ENCODE assay signal across 9 cellular contexts in the genomic region with DNA sequence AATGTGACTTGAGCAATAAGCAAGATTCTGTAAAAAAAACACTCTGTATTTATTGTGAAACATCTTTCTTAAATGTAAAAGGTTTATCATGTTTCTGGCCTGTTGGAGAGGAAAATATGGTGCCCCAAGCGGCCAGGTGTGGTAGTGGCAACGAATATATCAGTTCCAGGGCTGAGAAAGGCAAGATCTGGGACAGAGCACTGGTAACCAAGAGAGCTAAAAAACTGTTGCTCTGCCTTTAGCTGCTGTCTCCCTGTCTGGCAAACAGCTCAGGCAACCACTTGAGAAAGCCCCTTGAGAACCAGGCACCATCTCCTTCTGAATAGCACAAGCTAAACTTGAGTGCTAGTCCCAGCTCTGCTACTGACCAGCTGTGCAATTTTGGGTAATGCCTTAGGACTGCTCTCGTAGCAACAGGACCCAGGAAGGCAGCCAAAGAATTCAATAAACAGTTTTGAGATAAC.
A peak's percentile ranks its signal among the peaks of the same experiment; 100 is the strongest.
DNase-seq lines count a peak whose midpoint lies in the region; ATAC-seq and TF ChIP-seq lines count a peak whose summit lies in the region.
"Had no signal": no experiment of that assay in that cellular context is flagged by ENCODE, and none has a peak within 500 bp of the region (broad histone marks: within the 10 kb centered on the region; RNA-seq: fewer than 3 reads in every experiment).

No MANE protein-coding gene starts in this region.

- H3K9me3 Mint-ChIP-seq in chondrocyte (ENCODE audit: low read depth) = peaks cover 17% of the 10 kb centered on the region
- H3K9me3 Mint-ChIP-seq in progenitor cell of endocrine pancreas (ENCODE audit: low read depth) = peaks cover 13% of the 10 kb centered on the region
- no peaks in the 10 kb centered on the region for H3K9me3 Mint-ChIP-seq in CD8-positive, alpha-beta T cell

- TF ChIP-seq RAD21 in SK-N-SH (IDR thresholded peaks at IDR 0.05; ENCODE audit: low read length) = no peak
- peak; percentile 41 for TF ChIP-seq RAD21 in Ishikawa (IDR thresholded peaks at IDR 0.05; ENCODE audit: low read depth)

- no peaks in the 10 kb centered on the region for H3F3A ChIP-seq in SK-N-SH (replicated peaks; ENCODE audit: insufficient read depth)

- DNase-seq in SK-N-SH (no peak), chondrocyte (ENCODE audit: low spot score) (no peak), progenitor cell of endocrine pancreas (ENCODE audit: low spot score, unreplicated experiment) (peak; percentile 20), omental fat pad (ENCODE audit: low spot score) (no peak)
- DNase-seq in CD8-positive, alpha-beta T cell = no peak

- H3K36me3 Mint-ChIP-seq in chondrocyte (ENCODE audit: low read depth) = peaks cover 24% of the 10 kb centered on the region
- peaks cover 11% of the 10 kb centered on the region for H3K36me3 Mint-ChIP-seq in progenitor cell of endocrine pancreas (ENCODE audit: insufficient read depth)
- peaks cover 54% of the 10 kb centered on the region for H3K36me3 Mint-ChIP-seq in CD8-positive, alpha-beta T cell

- H3K9me2 ChIP-seq in SK-N-SH = no peaks in the 10 kb centered on the region

- CTCF ChIA-PET in SK-N-SH (lab: Yijun Ruan, JAX) = interaction anchor here (1.0 to 5.1 kb wide), 7 partner anchors 12 to 133 kb away, joined by 3 to 28 read pairs (median 4); no protein-coding TSS in a partner anchor
- CTCF ChIA-PET in CD8-positive, alpha-beta T cell (lab: Charles Lee) = interaction anchor here (0.7 to 2.1 kb wide), 5 partner anchors 8 to 41 kb away, joined by 3 to 5 read pairs (median 3); no protein-coding TSS in a partner anchor

- H3K4me3 Mint-ChIP-seq in chondrocyte (ENCODE audit: unreplicated experiment) = no peak overlapping the region
- H3K4me3 Mint-ChIP-seq in progenitor cell of endocrine pancreas (ENCODE audit: low read depth) = no peak overlapping the region
- no peak overlapping the region for H3K4me3 Mint-ChIP-seq in CD8-positive, alpha-beta T cell

- peaks cover 0 to 5% of the 10 kb centered on the region in 2 experiments for H3K36me3 ChIP-seq in SK-N-SH (replicated peaks in 1 of 2; ENCODE audit: control insufficient read depth in 1 of 2, insufficient read depth in 2 of 2, low read length in 1 of 2)
- H3K36me3 ChIP-seq in CD8-positive, alpha-beta T cell (ENCODE audit: insufficient read depth, low read length) = peaks cover 6% of the 10 kb centered on the region

- no peaks in the 10 kb centered on the region; the same call in 1 of the 2 replicates for H3K9me3 ChIP-seq in SK-N-SH
- H3K9me3 ChIP-seq in CD8-positive, alpha-beta T cell (ENCODE audit: low read length) = no peaks in the 10 kb centered on the region

- H3K27ac ChIP-seq in SK-N-SH (ENCODE audit: low read depth in 2 of 2, low read length in 1 of 2) = no peak overlapping the region
- H3K27ac ChIP-seq in CD8-positive, alpha-beta T cell (ENCODE audit: low read depth, low read length) = no peak overlapping the region
- H3K27ac ChIP-seq: BLaER1 had no signal

- H3K4me2 ChIP-seq in SK-N-SH = no peak overlapping the region
- H3K4me2 ChIP-seq: BLaER1 had no signal

- no peak overlapping the region for H3K4me3 ChIP-seq in SK-N-SH (ENCODE audit: low read depth in 2 of 2, low read length in 1 of 2)
- no peak overlapping the region for H3K4me3 ChIP-seq in CD8-positive, alpha-beta T cell (ENCODE audit: low read depth, low read length)
- H3K4me3 ChIP-seq: BLaER1 had no signal

- peaks cover 3% of the 10 kb centered on the region for H3K4me1 Mint-ChIP-seq in chondrocyte (ENCODE audit: low read depth)
- no peaks in the 10 kb centered on the region for H3K4me1 Mint-ChIP-seq in progenitor cell of endocrine pancreas (ENCODE audit: low read depth)
- no peaks in the 10 kb centered on the region for H3K4me1 Mint-ChIP-seq in CD8-positive, alpha-beta T cell (ENCODE audit: low read depth)

- intact Hi-C loops in CD8-positive, alpha-beta T cell (cut with DNase I, micrococcal nuclease) = no loop called here

- 62% methylated on average over 3 of the region's 3 CpGs for WGBS in SK-N-SH (ENCODE audit: low lambda C conversion rate)

- TF ChIP-seq CTCF in SK-N-SH (IDR thresholded peaks at IDR 0.05) (peak; percentile 39), chondrocyte (IDR thresholded peaks at IDR 0.05) (peak; percentile 69), progenitor cell of endocrine pancreas (IDR thresholded peaks at IDR 0.05; ENCODE audit: unreplicated experiment) (peak; percentile 83), omental fat pad (IDR thresholded peaks at IDR 0.05) (no peak)
- no peak for TF ChIP-seq CTCF in CD8-positive, alpha-beta T cell (IDR thresholded peaks at IDR 0.05)

- no peak for TF ChIP-seq EP300 in SK-N-SH (IDR thresholded peaks at IDR 0.05; ENCODE audit: borderline replicate concordance in 1 of 2, low read depth in 1 of 2, low read length in 1 of 2)
- no peak for TF ChIP-seq EP300 in Ishikawa (IDR thresholded peaks at IDR 0.05; ENCODE audit: borderline replicate concordance)

- no peak overlapping the region for H2AFZ ChIP-seq in SK-N-SH (ENCODE audit: low read depth)

- ATAC-seq in SK-N-SH treated with all-trans-retinoic acid at 6 μM for 48 hours (no peak), omental fat pad (ENCODE audit: low FRiP score) (no peak), GM19035 (IDR thresholded peaks at IDR 0.05; ENCODE audit: unreplicated experiment) (no peak)
- no peak for ATAC-seq in CD8-positive, alpha-beta T cell

- no peaks in the 10 kb centered on the region for H3K27me3 Mint-ChIP-seq in chondrocyte (ENCODE audit: low read depth)
- H3K27me3 Mint-ChIP-seq in progenitor cell of endocrine pancreas = no peaks in the 10 kb centered on the region
- no peaks in the 10 kb centered on the region for H3K27me3 Mint-ChIP-seq in CD8-positive, alpha-beta T cell (ENCODE audit: low read depth)

- POLR2A ChIA-PET in SK-N-SH (lab: Yijun Ruan, JAX) = no interaction called here
- POLR2A ChIA-PET in CD8-positive, alpha-beta T cell (lab: Charles Lee) = no interaction called here

- no peaks in the 10 kb centered on the region; a peak in 1 of 4 replicates for H3K4me1 ChIP-seq in SK-N-SH (ENCODE audit: control insufficient read depth in 1 of 2, insufficient read depth in 2 of 2, low read depth in 1 of 2, low read length in 1 of 2)
- H3K4me1 ChIP-seq in CD8-positive, alpha-beta T cell (ENCODE audit: insufficient read depth, low read length) = no peaks in the 10 kb centered on the region

- no peaks in the 10 kb centered on the region for H4K20me1 ChIP-seq in SK-N-SH (ENCODE audit: insufficient read depth)
- H4K20me1 ChIP-seq: BLaER1 had no signal

- H3K27ac Mint-ChIP-seq in chondrocyte (ENCODE audit: unreplicated experiment) (no peak overlapping the region), progenitor cell of endocrine pancreas (no peak overlapping the region)
- H3K27ac Mint-ChIP-seq in CD8-positive, alpha-beta T cell = no peak overlapping the region

- no peak overlapping the region for H3K9ac ChIP-seq in SK-N-SH
- H3K9ac ChIP-seq: BLaER1 had no signal

- no peaks in the 10 kb centered on the region for H3K27me3 ChIP-seq in SK-N-SH (ENCODE audit: insufficient read depth)
- no peaks in the 10 kb centered on the region for H3K27me3 ChIP-seq in CD8-positive, alpha-beta T cell (ENCODE audit: insufficient read depth, low read length)
- H3K27me3 ChIP-seq: BLaER1 had no signal

- H3K79me2 ChIP-seq in SK-N-SH (ENCODE audit: insufficient read depth) = no peaks in the 10 kb centered on the region

TF ChIP-seq in SK-N-SH, 30 proteins besides CTCF, POLR2A, EP300 and RAD21:
- TF ChIP-seq CHD2 (IDR thresholded peaks at IDR 0.05; ENCODE audit: low read length, partially characterized antibody) (no peak), FOSL2 (IDR thresholded peaks at IDR 0.05; ENCODE audit: borderline replicate concordance, low read depth) (no peak), RFX5 (IDR thresholded peaks at IDR 0.05; ENCODE audit: low read length) (no peak), MXI1 (IDR thresholded peaks at IDR 0.05; ENCODE audit: low read depth, low read length) (no peak), TCF12 (IDR thresholded peaks at IDR 0.05) (no peak), JUND (IDR thresholded peaks at IDR 0.05) (no peak), RCOR1 (IDR thresholded peaks at IDR 0.05; ENCODE audit: low read length) (no peak), NFIC (IDR thresholded peaks at IDR 0.05; ENCODE audit: borderline replicate concordance) (no peak)

TF ChIP-seq in SK-N-SH treated with all-trans-retinoic acid at 6 μM for 48 hours, 23 proteins besides CTCF, POLR2A, EP300 and RAD21 (continues in another document):
- no peak for TF ChIP-seq CSDC2 (CRISPR knock-in tag; IDR thresholded peaks at IDR 0.05)

TF ChIP-seq in Ishikawa, 13 proteins besides CTCF, POLR2A, EP300 and RAD21:
- TF ChIP-seq, protein P1, sequence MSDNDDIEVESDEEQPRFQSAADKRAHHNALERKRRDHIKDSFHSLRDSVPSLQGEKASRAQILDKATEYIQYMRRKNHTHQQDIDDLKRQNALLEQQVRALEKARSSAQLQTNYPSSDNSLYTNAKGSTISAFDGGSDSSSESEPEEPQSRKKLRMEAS (IDR thresholded peaks at IDR 0.05) = no peak
- TF ChIP-seq CREB1 (IDR thresholded peaks at IDR 0.05; ENCODE audit: low read depth) (no peak), EGR1 (IDR thresholded peaks at IDR 0.05) (no peak), FOXM1 (IDR thresholded peaks at IDR 0.05; ENCODE audit: borderline replicate concordance, low read depth) (no peak), TAF1 (IDR thresholded peaks at IDR 0.05; ENCODE audit: low read depth) (no peak), TEAD4 (IDR thresholded peaks at IDR 0.05) (no peak), TCF12 (IDR thresholded peaks at IDR 0.05; ENCODE audit: low read depth) (no peak), CEBPB (IDR thresholded peaks at IDR 0.05) (no peak)
- TF ChIP-seq, protein P2, sequence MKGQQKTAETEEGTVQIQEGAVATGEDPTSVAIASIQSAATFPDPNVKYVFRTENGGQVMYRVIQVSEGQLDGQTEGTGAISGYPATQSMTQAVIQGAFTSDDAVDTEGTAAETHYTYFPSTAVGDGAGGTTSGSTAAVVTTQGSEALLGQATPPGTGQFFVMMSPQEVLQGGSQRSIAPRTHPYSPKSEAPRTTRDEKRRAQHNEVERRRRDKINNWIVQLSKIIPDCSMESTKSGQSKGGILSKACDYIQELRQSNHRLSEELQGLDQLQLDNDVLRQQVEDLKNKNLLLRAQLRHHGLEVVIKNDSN (IDR thresholded peaks at IDR 0.05) = no peak
TF ChIP-seq in Ishikawa: peak in this region for 0.

Comparison
In these comparisons a context has a peak if more than half of its experiments do, and no peak if none do; other contexts are left out.
1. CTCF ChIP-seq: peak in SK-N-SH (single experiment), chondrocyte (single experiment) and progenitor cell of endocrine pancreas (single experiment); none in omental fat pad (0 of 3) and CD8-positive, alpha-beta T cell (single experiment).